ENCODE assay signal across 11 cellular contexts in genomic region chr2:190583507-190584337, GRCh38. TPM values are rescaled to one million over a fixed set of nuclear protein-coding genes. Genes with fewer than 3 reads are reported as not detected.
DNase-seq lines count a peak whose midpoint lies in the region; ATAC-seq, FAIRE-seq and TF ChIP-seq lines count a peak whose summit lies in the region.
"Had no signal": no experiment of that assay in that cellular context is flagged by ENCODE, and none has a peak within 500 bp of the region (broad histone marks: within the 10 kb centered on the region; RNA-seq: fewer than 3 reads in every experiment).

No MANE protein-coding gene starts in this region.

- no peak overlapping the region for H2AFZ ChIP-seq in keratinocyte (ENCODE audit: control insufficient read depth, low read length)

- ATAC-seq in GM18868 (IDR thresholded peaks at IDR 0.05; ENCODE audit: unreplicated experiment): peak; percentile 63
- ATAC-seq in GM21786 (IDR thresholded peaks at IDR 0.05; ENCODE audit: unreplicated experiment): peak; percentile 60
- peak; percentile 65 for ATAC-seq in HG03565 (IDR thresholded peaks at IDR 0.05; ENCODE audit: unreplicated experiment)

- peak; percentile 69 for FAIRE-seq in keratinocyte (lab: Jason Lieb, UNC)

- H3K27ac ChIP-seq in keratinocyte (ENCODE audit: control insufficient read depth, insufficient read depth, low read length) (no peak overlapping the region), vagina (no peak overlapping the region)
- H3K27ac ChIP-seq: upper lobe of left lung had no signal

- H4K20me1 ChIP-seq in keratinocyte (ENCODE audit: control insufficient read depth, extremely low read depth, insufficient read depth, low read length): no peaks in the 10 kb centered on the region

- no peak for TF ChIP-seq CTCF in keratinocyte (optimal IDR thresholded peaks at IDR 0.05 in 1 of 3, IDR thresholded peaks at IDR 0.05 in 1 of 3, conservative IDR thresholded peaks at IDR 0.05 in 1 of 3; ENCODE audit: extremely low read depth in 1 of 3, insufficient read depth in 2 of 3, low read length in 3 of 3)
- no peak for TF ChIP-seq CTCF in vagina (IDR thresholded peaks at IDR 0.05)

- intact Hi-C loops in vagina (cut with DNase I): no loop called here

- H3K79me2 ChIP-seq in keratinocyte (ENCODE audit: control insufficient read depth, insufficient read depth, low read length): no peaks in the 10 kb centered on the region

- H3K4me3 ChIP-seq in keratinocyte (ENCODE audit: control insufficient read depth in 2 of 3, extremely low read depth in 1 of 3, insufficient read depth in 2 of 3, low read depth in 1 of 3, low read length in 3 of 3) (no peak overlapping the region), vagina (no peak overlapping the region)
- H3K4me3 ChIP-seq: upper lobe of left lung had no signal

- H3K4me2 ChIP-seq in keratinocyte (ENCODE audit: control insufficient read depth, extremely low read depth, insufficient read depth, low read depth, low read length): no peak overlapping the region

- DNase-seq in keratinocyte (ENCODE audit: low read depth, low spot score): no peak
- DNase-seq in retina: no peak
- no peak for DNase-seq in stimulated activated CD4-positive, alpha-beta T cell treated with anti-CD3 and anti-CD28 coated beads, Interleukin-4, amount 100 ng/mL, for 24 hours
- no peak for DNase-seq in vagina (ENCODE audit: extremely low spot score in 2 of 2)
- DNase-seq in T-helper 1 cell: no peak
- DNase-seq: MM.1S, T1000, upper lobe of left lung had no signal

- H3K9ac ChIP-seq in keratinocyte (ENCODE audit: control insufficient read depth, extremely low read depth, insufficient read depth, low read length): no peak overlapping the region

- H3K36me3 ChIP-seq in keratinocyte (ENCODE audit: control insufficient read depth in 2 of 2, extremely low read depth in 1 of 2, insufficient read depth in 2 of 2, low read length in 2 of 2): no peaks in the 10 kb centered on the region
- no peaks in the 10 kb centered on the region for H3K36me3 ChIP-seq in vagina
- H3K36me3 ChIP-seq: upper lobe of left lung had no signal

- H3K4me1 ChIP-seq in keratinocyte (ENCODE audit: control insufficient read depth, extremely low read depth, insufficient read depth, low read length) (peaks cover 20% of the 10 kb centered on the region), vagina (peaks cover 7% of the 10 kb centered on the region)

- dilution Hi-C loops in keratinocyte (cut with MboI; ENCODE audit: extremely low pct_ligation_motif_present, low sequenced_read_pairs): no loop called here

- TF ChIP-seq POLR2A in vagina (IDR thresholded peaks at IDR 0.05): no peak

- no peaks in the 10 kb centered on the region for H3K9me1 ChIP-seq in keratinocyte (ENCODE audit: control insufficient read depth, extremely low read depth, insufficient read depth, low read length)

- H3K9me3 ChIP-seq in keratinocyte (ENCODE audit: control insufficient read depth, low read depth, low read length) (no peaks in the 10 kb centered on the region), vagina (no peaks in the 10 kb centered on the region)
- H3K9me3 ChIP-seq: upper lobe of left lung had no signal

- H3K27me3 ChIP-seq in keratinocyte (ENCODE audit: control insufficient read depth, extremely low read depth, insufficient read depth, low read length): no peaks in the 10 kb centered on the region
- no peaks in the 10 kb centered on the region for H3K27me3 ChIP-seq in vagina
- H3K27me3 ChIP-seq: upper lobe of left lung had no signal

RNA-seq across cellular contexts. Expression of gene NEMP2, which starts 49.2 kb away (rescaled TPM):
- polyA plus RNA-seq in keratinocyte: 1.1 to 2.1 TPM (median 1.9 TPM) in 3 replicates
- 1.2 TPM for polyA plus RNA-seq in keratinocyte (2011; ENCODE audit: low read depth)
- 0.62 and 0.91 TPM in 2 replicates for polyA plus RNA-seq in keratinocyte (2011; cell fraction: cytosol; rRNA removed)
- 1.3 and 1.7 TPM in 2 replicates for polyA plus RNA-seq in keratinocyte (2011; cell fraction: nucleus; rRNA removed)
- polyA plus RNA-seq in keratinocyte (2012; ENCODE audit: low replicate concordance): 0.61 and 1.7 TPM in 2 replicates
- polyA minus RNA-seq in keratinocyte: 0.49 to 5.1 TPM (median 1.8 TPM) in 3 replicates
- 1.3 TPM for polyA minus RNA-seq in keratinocyte (2011; cell fraction: cytosol; rRNA and poly(A)+ RNA removed)
- 1.1 and 2.9 TPM in 2 replicates for polyA minus RNA-seq in keratinocyte (2011; cell fraction: nucleus; rRNA and poly(A)+ RNA removed)
- 2.2 TPM for total RNA-seq in vagina
